Comparison of ENCODE assay signal across 9 cellular contexts in genomic region chr12:116194935-116195431, GRCh38.
DNase-seq lines count a peak whose midpoint lies in the region; ATAC-seq lines count a peak whose summit lies in the region.
"Had no signal": no experiment of that assay in that cellular context is flagged by ENCODE, and none has a peak within 500 bp of the region (broad histone marks: within the 10 kb centered on the region; RNA-seq: fewer than 3 reads in every experiment).

No MANE protein-coding gene starts in this region.

- H2BK15ac ChIP-seq in mesendoderm (replicated peaks; ENCODE audit: low read depth) = no peak overlapping the region

- no peak overlapping the region for H2AK5ac ChIP-seq in mesendoderm (ENCODE audit: low read length)

- no peak overlapping the region for H3K23ac ChIP-seq in mesendoderm (ENCODE audit: low read length)

- H2BK5ac ChIP-seq in mesendoderm (ENCODE audit: low read length) = no peak overlapping the region

- no peak overlapping the region for H3K27ac ChIP-seq in mesendoderm (ENCODE audit: low read depth, low read length)
- H3K27ac ChIP-seq: SK-N-MC had no signal

- peaks cover 10% of the 10 kb centered on the region for H3K79me1 ChIP-seq in mesendoderm (ENCODE audit: low read length)

- no peak overlapping the region for H3K4ac ChIP-seq in mesendoderm (ENCODE audit: low read depth, low read length)

- WGBS in mesendoderm (ENCODE audit: extremely low coverage, insufficient coverage, low lambda C conversion rate) = no CpG with 5 or more reads among the region's 3 CpGs

- no peak overlapping the region for H4K5ac ChIP-seq in mesendoderm (ENCODE audit: low read length)

- H3K56ac ChIP-seq in mesendoderm (ENCODE audit: low read length) = no peak overlapping the region

- no peaks in the 10 kb centered on the region for H3K36me3 ChIP-seq in mesendoderm (ENCODE audit: control insufficient read depth, insufficient read depth, low read length)

- peaks cover 50% of the 10 kb centered on the region for H3K79me2 ChIP-seq in mesendoderm (ENCODE audit: control insufficient read depth, insufficient read depth, low read length)

- H4K8ac ChIP-seq in mesendoderm (ENCODE audit: low read depth, low read length) = no peak overlapping the region

- no peak overlapping the region for H3K4me3 ChIP-seq in mesendoderm (ENCODE audit: low read length)
- H3K4me3 ChIP-seq: SK-N-MC had no signal

- no peaks in the 10 kb centered on the region for H3K4me1 ChIP-seq in mesendoderm (ENCODE audit: control insufficient read depth, low read depth, low read length)

- no peak overlapping the region for H3K4me2 ChIP-seq in mesendoderm (ENCODE audit: low read length)

- H2BK120ac ChIP-seq in mesendoderm (ENCODE audit: low read depth, low read length) = no peak overlapping the region

- DNase-seq in activated CD4-positive, alpha-beta T cell treated with anti-CD3 and anti-CD28 coated beads for 1 hour = peak; percentile 16
- DNase-seq in mesendoderm (peak; percentile 37), dedifferentiated amniotic fluid mesenchymal stem cell (ENCODE audit: extremely low spot score) (no peak), NCI-H748 treated with DMSO at 0.1 percent for 48 hours (lab: John Stamatoyannopoulos, UW) (no peak), T1000 (lab: John Stamatoyannopoulos, UW) (no peak), NCI-H2227 treated with DMSO at 0.1 percent for 48 hours (lab: John Stamatoyannopoulos, UW) (no peak)

- H3K27me3 ChIP-seq in mesendoderm (ENCODE audit: insufficient read depth, low read length, poor library complexity) = no peaks in the 10 kb centered on the region

- no peak overlapping the region for H3K9ac ChIP-seq in mesendoderm (ENCODE audit: low read length)

- no peak overlapping the region for H3K18ac ChIP-seq in mesendoderm (ENCODE audit: low read length)

- peak; percentile 64 for ATAC-seq in GM19328 (IDR thresholded peaks at IDR 0.05; ENCODE audit: unreplicated experiment)
- peak; percentile 85 for ATAC-seq in HG03066 (IDR thresholded peaks at IDR 0.05; ENCODE audit: low read depth, unreplicated experiment)

Comparison
In these comparisons a context has a peak if more than half of its experiments do, and no peak if none do; other contexts are left out.
1. DNase-seq: peak in activated CD4-positive, alpha-beta T cell treated with anti-CD3 and anti-CD28 coated beads for 1 hour (single experiment) and mesendoderm (single experiment); none in dedifferentiated amniotic fluid mesenchymal stem cell (single experiment), NCI-H748 treated with DMSO at 0.1 percent for 48 hours (single experiment), T1000 (single experiment) and NCI-H2227 treated with DMSO at 0.1 percent for 48 hours (single experiment).